In the genomic region with DNA sequence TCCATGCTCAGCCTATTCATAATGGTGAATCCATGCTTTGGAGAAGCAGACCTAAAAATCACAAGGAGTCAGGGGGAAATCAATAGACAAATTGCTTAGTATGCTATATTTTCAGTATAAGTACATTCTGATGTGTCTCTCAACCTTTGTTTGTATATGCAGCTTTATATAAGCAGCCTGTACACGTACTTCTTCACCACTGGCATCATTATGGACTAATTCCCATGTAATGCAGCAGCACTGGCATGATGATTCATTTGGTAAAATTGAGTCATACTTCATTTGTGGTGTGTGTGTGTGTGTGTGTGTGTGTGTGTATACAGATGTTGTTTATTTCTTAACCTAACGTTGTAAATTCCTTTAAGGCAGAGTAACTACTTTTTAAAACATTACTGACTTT, we compare ENCODE assay signal across 10 cellular contexts. TPM values are rescaled to one million over a fixed set of nuclear protein-coding genes. Genes with fewer than 3 reads are reported as not detected.
DNase-seq lines count a peak whose midpoint lies in the region; ATAC-seq, FAIRE-seq and TF ChIP-seq lines count a peak whose summit lies in the region.
"Had no signal": no experiment of that assay in that cellular context is flagged by ENCODE, and none has a peak within 500 bp of the region (broad histone marks: within the 10 kb centered on the region; RNA-seq: fewer than 3 reads in every experiment).

No MANE protein-coding gene starts in this region.

- CTCF ChIA-PET in HepG2 (lab: Yijun Ruan, JAX; ENCODE audit: low intra/inter-chr PET ratio, low total read pairs): no interaction called here

- WGBS in HepG2 (ENCODE audit: low lambda C conversion rate): 18% methylated on average over 2 of the region's 2 CpGs

- DNase-seq in AG09309 (ENCODE audit: low read depth): peak; percentile 94
- DNase-seq in LoVo (ENCODE audit: low spot score): peak; percentile 7
- peak; percentile 93 for DNase-seq in astrocyte (ENCODE audit: low read depth)
- DNase-seq in HepG2 (ENCODE audit: low spot score): peak; percentile 29
- DNase-seq in nephron progenitor cell: no peak
- DNase-seq in DMS79 (lab: John Stamatoyannopoulos, UW): no peak
- no peak for DNase-seq in NAMALWA (ENCODE audit: low spot score)
- DNase-seq: activated gamma-delta T cell treated with Interleukin-2 at 50 U/mL for 16 hours, DND-41 had no signal

- H3K36me3 ChIP-seq in astrocyte (ENCODE audit: insufficient read depth, low read length): peaks cover 19% of the 10 kb centered on the region
- peaks cover 1 to 15% of the 10 kb centered on the region in 2 experiments; a peak in 3 of 5 replicates for H3K36me3 ChIP-seq in HepG2 (replicated peaks in 1 of 2; ENCODE audit: control insufficient read depth in 1 of 2, insufficient read depth in 2 of 2, low read length in 2 of 2)

- no peaks in the 10 kb centered on the region for H3K4me1 ChIP-seq in astrocyte (ENCODE audit: insufficient read depth, low read length)
- peaks cover 53% of the 10 kb centered on the region for H3K4me1 ChIP-seq in HepG2 (ENCODE audit: insufficient read depth, low read length)

- H3K9me3 Mint-ChIP-seq in astrocyte (ENCODE audit: unreplicated experiment) (peaks cover 2% of the 10 kb centered on the region), nephron progenitor cell (no peaks in the 10 kb centered on the region)

- H3K27ac ChIP-seq in astrocyte (ENCODE audit: low read depth, low read length): peak overlapping the region; percentile 54
- peak overlapping the region; percentile 89 for H3K27ac ChIP-seq in HepG2 (ENCODE audit: extremely low read length, insufficient read depth, low read length)

- intact Hi-C loops in HepG2 (cut with micrococcal nuclease; ENCODE audit: unreplicated experiment): no loop called here

- H4K20me1 ChIP-seq in astrocyte (ENCODE audit: insufficient read depth, low read length) (peaks cover 23% of the 10 kb centered on the region), HepG2 (ENCODE audit: insufficient read depth, low read length) (no peaks in the 10 kb centered on the region)

- H3K4me2 ChIP-seq in astrocyte (ENCODE audit: low read length) (peak overlapping the region; percentile 28), HepG2 (ENCODE audit: low read depth, low read length) (peak overlapping the region; percentile 73)

- no peaks in the 10 kb centered on the region for H3K27me3 Mint-ChIP-seq in astrocyte (ENCODE audit: low read depth, unreplicated experiment)
- H3K27me3 Mint-ChIP-seq in nephron progenitor cell (ENCODE audit: low read depth, poor library complexity): peaks cover 4% of the 10 kb centered on the region

- H3K4me1 Mint-ChIP-seq in astrocyte (ENCODE audit: low read depth, unreplicated experiment): peaks cover 20% of the 10 kb centered on the region
- peaks cover 22% of the 10 kb centered on the region for H3K4me1 Mint-ChIP-seq in nephron progenitor cell

- H2AFZ ChIP-seq in astrocyte (ENCODE audit: low read depth, low read length) (no peak overlapping the region), HepG2 (ENCODE audit: low read length) (no peak overlapping the region)

- peaks cover 3% of the 10 kb centered on the region for H3K79me2 ChIP-seq in astrocyte (ENCODE audit: insufficient read depth, low read length)
- H3K79me2 ChIP-seq in HepG2 (ENCODE audit: insufficient read depth, low read length): peaks cover 4% of the 10 kb centered on the region

- H3K27me3 ChIP-seq in astrocyte (ENCODE audit: insufficient read depth, low read length) (no peaks in the 10 kb centered on the region), HepG2 (ENCODE audit: control insufficient read depth in 1 of 2, insufficient read depth in 2 of 2, low read length in 2 of 2) (no peaks in the 10 kb centered on the region)

- H3K9ac ChIP-seq in astrocyte (ENCODE audit: low read length) (no peak overlapping the region), HepG2 (ENCODE audit: insufficient read depth, low read depth, low read length) (peak overlapping the region; percentile 34)

- BruUV-seq in HepG2 (replicated peaks; lab: Mats Ljungman, UMichigan): no TSS peak

- H3K4me3 ChIP-seq in AG09309 (ENCODE audit: control insufficient read depth, low read depth, low read length) (no peak overlapping the region), astrocyte (ENCODE audit: insufficient read depth, low read depth, low read length) (no peak overlapping the region), HepG2 (replicated peaks in 1 of 3; ENCODE audit: insufficient read depth in 1 of 3, low read depth in 2 of 3, low read length in 3 of 3) (peak overlapping the region in 1 of 3 experiments; percentile 41; a peak in 1 of 6 replicates)

- TF ChIP-seq RAD21 in HepG2 (CRISPR knock-in tag; IDR thresholded peaks at IDR 0.05): no peak

- H3K36me3 Mint-ChIP-seq in astrocyte (ENCODE audit: low read depth, unreplicated experiment) (peaks cover 16% of the 10 kb centered on the region), nephron progenitor cell (ENCODE audit: low read depth) (peaks cover 77% of the 10 kb centered on the region)

- TF ChIP-seq EP300 in HepG2 (IDR thresholded peaks at IDR 0.05; ENCODE audit: low read depth in 2 of 2, low read length in 2 of 2): no peak
- TF ChIP-seq EP300 in HepG2 (CRISPR knock-in tag; IDR thresholded peaks at IDR 0.05; ENCODE audit: borderline replicate concordance): no peak

- in situ Hi-C loops in HepG2 (cut with HindIII; ENCODE audit: extremely low pct_ligation_motif_present, low pct_unique_long_range_greater_than_20kb): no loop called here

- H3K27ac Mint-ChIP-seq in astrocyte (ENCODE audit: unreplicated experiment) (peak overlapping the region; percentile 27), nephron progenitor cell (no peak overlapping the region)

- peak; percentile 52 for FAIRE-seq in astrocyte (lab: Jason Lieb, UNC)
- no peak for FAIRE-seq in HepG2 (lab: Jason Lieb, UNC)

- POLR2A ChIA-PET in HepG2 (lab: Yijun Ruan, JAX): interaction anchor here (1.9 to 4.5 kb wide), 2 partner anchors 11 to 19 kb away, joined by 6 to 48 read pairs; a partner anchor contains a TSS

- no peak for TF ChIP-seq POLR2A in HepG2 (IDR thresholded peaks at IDR 0.05; ENCODE audit: insufficient read depth in 1 of 2, low read depth in 2 of 2, low read length in 2 of 2)

- no peak for ATAC-seq in HepG2
- ATAC-seq in HG03342 (IDR thresholded peaks at IDR 0.05; ENCODE audit: unreplicated experiment): no peak

- TF ChIP-seq CTCF in AG09309 (IDR thresholded peaks at IDR 0.05; ENCODE audit: control insufficient read depth, insufficient read depth, low read depth, low read length, missing control alignments) (no peak), astrocyte (IDR thresholded peaks at IDR 0.05; ENCODE audit: insufficient read depth, low read depth, low read length) (no peak), HepG2 (CRISPR knock-in tag; IDR thresholded peaks at IDR 0.05) (no peak), nephron progenitor cell (IDR thresholded peaks at IDR 0.05) (no peak)

- H3K9me3 ChIP-seq in astrocyte (ENCODE audit: insufficient read depth, low read depth, low read length): no peaks in the 10 kb centered on the region
- no peaks in the 10 kb centered on the region for H3K9me3 ChIP-seq in HepG2 (ENCODE audit: low read length)

- H3K4me3 Mint-ChIP-seq in astrocyte (ENCODE audit: unreplicated experiment) (no peak overlapping the region), nephron progenitor cell (no peak overlapping the region)

RNA-seq across cellular contexts. Expression of a gene that starts 10.9 kb away (rescaled TPM):
- 13.1 and 16.5 TPM in 2 replicates for total RNA-seq in astrocyte
- total RNA-seq in HepG2 (2016; rRNA removed; fragmentation: Illumina TruSeq; extraction: Trizol): 11.4 and 12.4 TPM in 2 replicates
- 3.3 and 4.0 TPM in 2 replicates for total RNA-seq in HepG2 (2016; cell fraction: cytosol; rRNA removed; fragmentation: Illumina TruSeq; extraction: Trizol; ENCODE audit: low read depth)
- total RNA-seq in HepG2 (2016; cell fraction: insoluble cytoplasmic fraction; rRNA removed; fragmentation: Illumina TruSeq; extraction: Trizol): 9.6 and 11.0 TPM in 2 replicates
- 7.1 and 7.7 TPM in 2 replicates for total RNA-seq in HepG2 (2016; cell fraction: membrane; rRNA removed; fragmentation: Illumina TruSeq; extraction: Trizol)
- total RNA-seq in HepG2 (2016; cell fraction: nucleus; rRNA removed; fragmentation: Illumina TruSeq; extraction: Trizol): 10.9 and 11.0 TPM in 2 replicates
- polyA plus RNA-seq in HepG2 (2011; rRNA removed): 25.3 and 27.2 TPM in 2 replicates
- 20.2 and 21.1 TPM in 2 replicates for polyA plus RNA-seq in HepG2 (2011; cell fraction: cytosol; rRNA removed)
- 14.4 and 15.0 TPM in 2 replicates for polyA plus RNA-seq in HepG2 (2011; cell fraction: nucleus; rRNA removed)
- 10.1 and 10.6 TPM in 2 replicates for polyA plus RNA-seq in HepG2 (2012)
- polyA plus RNA-seq in HepG2 (2016; cell fraction: cytosol; fragmentation: Illumina TruSeq; extraction: Trizol; ENCODE audit: low read depth): 2.5 and 2.6 TPM in 2 replicates
- 17.4 and 17.9 TPM in 2 replicates for polyA plus RNA-seq in HepG2 (2016; cell fraction: insoluble cytoplasmic fraction; fragmentation: Illumina TruSeq; extraction: Trizol; ENCODE audit: low read depth)
- polyA plus RNA-seq in HepG2 (2016; cell fraction: membrane; fragmentation: Illumina TruSeq; extraction: Trizol; ENCODE audit: low read depth): 4.7 and 4.9 TPM in 2 replicates
- polyA plus RNA-seq in HepG2 (2016; cell fraction: nucleus; fragmentation: Illumina TruSeq; extraction: Trizol; ENCODE audit: insufficient read depth, low read depth): 16.0 and 16.8 TPM in 2 replicates
- polyA minus RNA-seq in HepG2 (2011; rRNA and poly(A)+ RNA removed; ENCODE audit: low replicate concordance): 7.5 and 22.8 TPM in 2 replicates
- polyA minus RNA-seq in HepG2 (2011; cell fraction: cytosol; rRNA and poly(A)+ RNA removed): 8.2 and 8.5 TPM in 2 replicates
- 29.7 and 35.1 TPM in 2 replicates for polyA minus RNA-seq in HepG2 (2011; cell fraction: nucleus; rRNA and poly(A)+ RNA removed)

RNA-seq across cellular contexts. Expression of a gene that starts 59.4 kb away (rescaled TPM):
- total RNA-seq in astrocyte (1.5 and 2.1 TPM in 2 replicates), HepG2 (2016; rRNA removed; fragmentation: Illumina TruSeq; extraction: Trizol) (not detected in 2 replicates)
- not detected in 2 replicates for total RNA-seq in HepG2 (2016; cell fraction: cytosol; rRNA removed; fragmentation: Illumina TruSeq; extraction: Trizol; ENCODE audit: low read depth)
- not detected in 2 replicates for total RNA-seq in HepG2 (2016; cell fraction: insoluble cytoplasmic fraction; rRNA removed; fragmentation: Illumina TruSeq; extraction: Trizol)
- total RNA-seq in HepG2 (2016; cell fraction: membrane; rRNA removed; fragmentation: Illumina TruSeq; extraction: Trizol): not detected in 2 replicates
- not detected in 2 replicates for total RNA-seq in HepG2 (2016; cell fraction: nucleus; rRNA removed; fragmentation: Illumina TruSeq; extraction: Trizol)
- 0.05 TPM in 1 of 2 replicates, not detected in the other for polyA plus RNA-seq in HepG2 (2011; rRNA removed)
- 0.01 TPM in 2 replicates for polyA plus RNA-seq in HepG2 (2011; cell fraction: cytosol; rRNA removed)
- polyA plus RNA-seq in HepG2 (2011; cell fraction: nucleus; rRNA removed): 0.06 and 0.19 TPM in 2 replicates
- polyA plus RNA-seq in HepG2 (2012): 0.04 TPM in 1 of 2 replicates, not detected in the other
- not detected in 2 replicates for polyA plus RNA-seq in HepG2 (2016; cell fraction: cytosol; fragmentation: Illumina TruSeq; extraction: Trizol; ENCODE audit: low read depth)
- not detected in 2 replicates for polyA plus RNA-seq in HepG2 (2016; cell fraction: insoluble cytoplasmic fraction; fragmentation: Illumina TruSeq; extraction: Trizol; ENCODE audit: low read depth)
- polyA plus RNA-seq in HepG2 (2016; cell fraction: membrane; fragmentation: Illumina TruSeq; extraction: Trizol; ENCODE audit: low read depth): not detected in 2 replicates
- polyA plus RNA-seq in HepG2 (2016; cell fraction: nucleus; fragmentation: Illumina TruSeq; extraction: Trizol; ENCODE audit: insufficient read depth, low read depth): not detected in 2 replicates
- polyA minus RNA-seq in HepG2 (2011; rRNA and poly(A)+ RNA removed; ENCODE audit: low replicate concordance): 0.06 and 0.80 TPM in 2 replicates
- polyA minus RNA-seq in HepG2 (2011; cell fraction: cytosol; rRNA and poly(A)+ RNA removed): not detected in 2 replicates
- 0.13 and 0.37 TPM in 2 replicates for polyA minus RNA-seq in HepG2 (2011; cell fraction: nucleus; rRNA and poly(A)+ RNA removed)

Comparison
In these comparisons a context has a peak if more than half of its experiments do, and no peak if none do; other contexts are left out.
1. DNase-seq: peak in AG09309 (single experiment), LoVo (single experiment), astrocyte (single experiment) and HepG2 (single experiment); none in nephron progenitor cell (single experiment), DMS79 (single experiment) and NAMALWA (single experiment).